8 cellular contexts compared by ENCODE assay signal in genomic region chr11:104918113-104918824, GRCh38. TPM values are rescaled to one million over a fixed set of nuclear protein-coding genes. Genes with fewer than 3 reads are reported as not detected.
DNase-seq lines count a peak whose midpoint lies in the region; ATAC-seq and TF ChIP-seq lines count a peak whose summit lies in the region.

No MANE protein-coding gene starts in this region.

- WGBS in heart left ventricle, 4 donors: 26 to 40% (median 32%) methylated on average over 6 of the region's 6 CpGs

- H3K27me3 Mint-ChIP-seq in nephron (ENCODE audit: low read depth): no peaks in the 10 kb centered on the region

- TF ChIP-seq POLR2A in heart left ventricle (IDR thresholded peaks at IDR 0.05): no peak

- H3K27me3 ChIP-seq in heart left ventricle: no peaks in the 10 kb centered on the region
- H3K27me3 ChIP-seq in colonic mucosa: no peaks in the 10 kb centered on the region
- H3K27me3 ChIP-seq in WERI-Rb-1 (ENCODE audit: insufficient read depth, low read depth, severe bottlenecking): no peaks in the 10 kb centered on the region

- peak overlapping the region in 11 of 12 donors; percentile 27 to 60 (median 48) for H3K4me3 ChIP-seq in heart left ventricle
- peak overlapping the region; percentile 24 for H3K4me3 ChIP-seq in colonic mucosa
- H3K4me3 ChIP-seq in WERI-Rb-1 (ENCODE audit: low read depth, low read length): no peak overlapping the region

- H3K9me3 Mint-ChIP-seq in nephron: peaks cover 9% of the 10 kb centered on the region

- no peak for DNase-seq in heart left ventricle
- DNase-seq in Right ventricle myocardium inferior (ENCODE audit: missing footprints): no peak
- DNase-seq in LHCN-M2 (ENCODE audit: low read depth): peak; percentile 45
- DNase-seq in colonic mucosa: no peak
- no peak for DNase-seq in ecto neural progenitor cell (ENCODE audit: low spot score)
- no peak for DNase-seq in WERI-Rb-1
- DNase-seq in NAMALWA (ENCODE audit: low spot score): no peak

- peak overlapping the region in 11 of 12 donors; percentile 38 to 82 (median 63) for H3K27ac ChIP-seq in heart left ventricle
- peak overlapping the region; percentile 62 for H3K27ac ChIP-seq in colonic mucosa
- H3K27ac ChIP-seq in WERI-Rb-1: no peak overlapping the region

- ATAC-seq in heart left ventricle (peak in 2 of 4 donors; percentile 53 to 77), Right ventricle myocardium inferior (no peak)

- H3K36me3 Mint-ChIP-seq in nephron (ENCODE audit: low read depth): no peaks in the 10 kb centered on the region

- TF ChIP-seq CTCF in heart left ventricle (IDR thresholded peaks at IDR 0.05) (no peak), colonic mucosa (IDR thresholded peaks at IDR 0.05) (no peak), nephron (IDR thresholded peaks at IDR 0.05; ENCODE audit: unreplicated experiment in 3 of 3) (no peak), WERI-Rb-1 (IDR thresholded peaks at IDR 0.05; ENCODE audit: low read depth, low read length) (no peak)

- H3K9ac ChIP-seq in colonic mucosa (ENCODE audit: low read depth in 2 of 2, low read length in 2 of 2): peak overlapping the region in 1 of 2 donors; percentile 62

- peaks cover 11% of the 10 kb centered on the region for H3K4me1 Mint-ChIP-seq in nephron

- intact Hi-C loops in heart left ventricle (cut with DNase I): no loop called here
- intact Hi-C loops in Right ventricle myocardium inferior (cut with DNase I): loop anchor here (10.0 kb wide), 1 partner anchor 303 kb away; no protein-coding TSS in a partner anchor
- intact Hi-C loops in colonic mucosa (cut with DNase I): no loop called here

- peaks cover 0 to 29% (median 7%) of the 10 kb centered on the region in 12 donors for H3K4me1 ChIP-seq in heart left ventricle
- no peaks in the 10 kb centered on the region for H3K4me1 ChIP-seq in colonic mucosa

- peak overlapping the region in 2 of 3 experiments; percentile 2 to 22 for H3K4me3 Mint-ChIP-seq in nephron

- H3K36me3 ChIP-seq in heart left ventricle: no peaks in the 10 kb centered on the region
- H3K36me3 ChIP-seq in colonic mucosa: no peaks in the 10 kb centered on the region
- H3K36me3 ChIP-seq in WERI-Rb-1: no peaks in the 10 kb centered on the region

- no peaks in the 10 kb centered on the region for H3K9me3 ChIP-seq in heart left ventricle
- H3K9me3 ChIP-seq in colonic mucosa: no peaks in the 10 kb centered on the region
- H3K9me3 ChIP-seq in WERI-Rb-1 (ENCODE audit: severe bottlenecking): no peaks in the 10 kb centered on the region

- H3K27ac Mint-ChIP-seq in nephron: peak overlapping the region in 1 of 3 experiments; percentile 4

RNA-seq across cellular contexts. Expression of gene CASP12, which starts 20.0 kb away (rescaled TPM):
- total RNA-seq in heart left ventricle (1 to 10 TPM in 1 of 9 donors, under 1 TPM in 3, not detected in 5; 0.39 to 1.3 (median 0.47) TPM), Right ventricle myocardium inferior (0.22 TPM), LHCN-M2 (2014; rRNA removed) (0.13 TPM in 1 of 2 replicates, not detected in the other), colonic mucosa (under 1 TPM in 1 of 2 donors, not detected in 1; 0.27 TPM)
- under 1 TPM; 0.10 to 0.15 TPM for polyA plus RNA-seq in heart left ventricle
- not detected for polyA plus RNA-seq in LHCN-M2 (2012)

RNA-seq across cellular contexts. Expression of gene CASP4, which starts 50.1 kb away (rescaled TPM):
- total RNA-seq in heart left ventricle: 10 to 100 TPM in 7 of 9 donors, 1 to 10 TPM in 2; 7.6 to 74.5 (median 11.2) TPM
- 10 to 100 TPM in 1 of 2 donors, 1 to 10 TPM in 1; 8.1 to 14.9 TPM for polyA plus RNA-seq in heart left ventricle
- 15.1 TPM for total RNA-seq in Right ventricle myocardium inferior
- total RNA-seq in LHCN-M2 (2014; rRNA removed): 86.4 and 88.7 TPM in 2 replicates
- polyA plus RNA-seq in LHCN-M2 (2012): 31.1 TPM
- 10 to 100 TPM; 27.6 to 29.8 TPM for total RNA-seq in colonic mucosa
